1 cellular context compared by ENCODE assay signal in the genomic region with DNA sequence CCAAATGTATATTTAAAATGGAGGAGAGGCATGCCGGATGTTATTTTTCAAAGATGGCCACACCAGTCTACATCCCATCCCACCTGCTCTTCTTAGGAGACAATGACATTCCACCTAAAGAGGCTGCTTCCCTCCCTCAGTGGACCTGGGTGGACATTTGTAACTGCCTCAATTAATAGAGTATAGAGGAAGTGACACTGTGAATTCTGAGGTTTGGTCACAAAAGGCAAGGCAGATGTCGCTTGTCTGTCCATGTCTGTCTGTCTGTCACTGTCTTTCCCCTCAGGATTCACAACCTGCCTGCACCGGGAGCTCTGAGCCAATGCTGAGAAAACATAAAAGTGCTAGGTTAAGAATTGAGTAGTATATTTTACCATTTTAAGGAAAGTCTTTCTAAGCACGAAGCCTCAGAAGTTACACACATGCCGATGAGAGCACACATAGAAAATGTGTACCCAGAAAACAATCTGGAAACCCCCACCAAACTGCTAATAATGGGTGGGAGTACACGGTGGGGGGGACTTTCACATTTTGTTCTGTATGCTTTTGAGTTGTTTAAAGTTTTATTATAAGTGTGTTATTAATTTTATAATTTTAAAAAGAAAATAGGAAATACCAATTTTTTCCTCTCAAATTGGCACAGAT.
TF ChIP-seq lines count a peak whose summit lies in the region.

No MANE protein-coding gene starts in this region.

TF ChIP-seq in K562, 482 proteins besides CTCF, POLR2A, EP300 and RAD21:
- TF ChIP-seq, protein P1, sequence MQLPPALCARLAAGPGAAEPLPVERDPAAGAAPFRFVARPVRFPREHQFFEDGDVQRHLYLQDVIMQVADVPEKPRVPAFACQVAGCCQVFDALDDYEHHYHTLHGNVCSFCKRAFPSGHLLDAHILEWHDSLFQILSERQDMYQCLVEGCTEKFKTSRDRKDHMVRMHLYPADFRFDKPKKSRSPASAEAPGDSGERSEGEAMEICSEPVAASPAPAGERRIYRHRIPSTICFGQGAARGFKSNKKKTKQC (CRISPR knock-in tag; IDR thresholded peaks at IDR 0.05) = no peak
